Comparison of ENCODE assay signal across 8 cellular contexts in genomic region chr19:24086974-24087595, GRCh38. TPM values are rescaled to one million over a fixed set of nuclear protein-coding genes. Genes with fewer than 3 reads are reported as not detected.
DNase-seq lines count a peak whose midpoint lies in the region; ATAC-seq, FAIRE-seq and TF ChIP-seq lines count a peak whose summit lies in the region.

Gene ZNF254 (plus strand): TSS chr19:24087187. CDS start chr19:24087308, 121 bp downstream.

- H3K79me2 ChIP-seq in HepG2 (ENCODE audit: insufficient read depth, low read length), result no peaks in the 10 kb centered on the region

- no peak for TF ChIP-seq RAD21 in HepG2 (CRISPR knock-in tag; IDR thresholded peaks at IDR 0.05)

- TF ChIP-seq EP300 in HepG2 (IDR thresholded peaks at IDR 0.05; ENCODE audit: low read depth in 2 of 2, low read length in 2 of 2), result no peak
- no peak for TF ChIP-seq EP300 in HepG2 (CRISPR knock-in tag; IDR thresholded peaks at IDR 0.05; ENCODE audit: borderline replicate concordance)

- H3K36me3 ChIP-seq in HepG2 (replicated peaks in 1 of 2; ENCODE audit: control insufficient read depth in 1 of 2, insufficient read depth in 2 of 2, low read length in 2 of 2), result no peaks in the 10 kb centered on the region

- no peaks in the 10 kb centered on the region for H4K20me1 ChIP-seq in HepG2 (ENCODE audit: insufficient read depth, low read length)

- CTCF ChIA-PET in HepG2 (lab: Yijun Ruan, JAX; ENCODE audit: low intra/inter-chr PET ratio, low total read pairs), result no interaction called here

- WGBS in HepG2 (ENCODE audit: low lambda C conversion rate), result 100% methylated on average over 11 of the region's 23 CpGs

- no peaks in the 10 kb centered on the region for H3K27me3 ChIP-seq in HepG2 (ENCODE audit: control insufficient read depth in 1 of 2, insufficient read depth in 2 of 2, low read length in 2 of 2)

- no peak within 1 kb of the TSS for H2AFZ ChIP-seq in HepG2 (ENCODE audit: low read length)

- FAIRE-seq in HepG2 (lab: Jason Lieb, UNC), result no peak

- no peak for TF ChIP-seq POLR2A in HepG2 (IDR thresholded peaks at IDR 0.05; ENCODE audit: insufficient read depth in 1 of 2, low read depth in 2 of 2, low read length in 2 of 2)

- no peak within 1 kb of the TSS for H3K4me3 ChIP-seq in HepG2 (replicated peaks in 1 of 3; ENCODE audit: insufficient read depth in 1 of 3, low read depth in 2 of 3, low read length in 3 of 3)

- intact Hi-C loops in HepG2 (cut with micrococcal nuclease; ENCODE audit: unreplicated experiment), result no loop called here

- H3K9ac ChIP-seq in HepG2 (ENCODE audit: insufficient read depth, low read depth, low read length), result no peak within 1 kb of the TSS

- no peak for TF ChIP-seq CTCF in HepG2 (CRISPR knock-in tag; IDR thresholded peaks at IDR 0.05)

- BruUV-seq in HepG2 (replicated peaks; lab: Mats Ljungman, UMichigan), result no TSS peak

- H3K4me1 ChIP-seq in HepG2 (ENCODE audit: insufficient read depth, low read length), result no peaks in the 10 kb centered on the region

- H3K4me2 ChIP-seq in HepG2 (ENCODE audit: low read depth, low read length), result no peak within 1 kb of the TSS

- ATAC-seq in GM18502 (IDR thresholded peaks at IDR 0.05; ENCODE audit: poor library complexity, unreplicated experiment), result peak; percentile 99
- peak; percentile 100 for ATAC-seq in HG02970 (IDR thresholded peaks at IDR 0.05; ENCODE audit: low FRiP score, unreplicated experiment)
- no peak for ATAC-seq in HepG2

- POLR2A ChIA-PET in HepG2 (lab: Yijun Ruan, JAX), result no interaction called here

- in situ Hi-C loops in HepG2 (cut with HindIII; ENCODE audit: extremely low pct_ligation_motif_present, low pct_unique_long_range_greater_than_20kb), result no loop called here

- DNase-seq in NCI-H226 (peak; percentile 95), dermis microvascular lymphatic vessel endothelial cell (ENCODE audit: low read depth in 2 of 2) (peak; percentile 95 to 98), HepG2 (ENCODE audit: low spot score) (no peak), NCI-H2081 treated with DMSO at 0.1 percent for 48 hours (lab: John Stamatoyannopoulos, UW) (no peak)
- DNase-seq in activated CD4-positive, alpha-beta T cell treated with anti-CD3 and anti-CD28 coated beads, Interleukin-2, amount 50 U/mL, for 4 hours, result peak; percentile 57 to 58
- peak; percentile 67 to 70 for DNase-seq in stimulated activated CD4-positive, alpha-beta T cell treated with anti-CD3 and anti-CD28 coated beads, Interleukin-2, amount 100 ng/mL, for 48 hours

- no peaks in the 10 kb centered on the region for H3K9me3 ChIP-seq in HepG2 (ENCODE audit: low read length)

- H3K27ac ChIP-seq in HepG2 (ENCODE audit: extremely low read length, insufficient read depth, low read length), result no peak within 1 kb of the TSS

TF ChIP-seq in HepG2, 621 proteins besides CTCF, POLR2A, EP300 and RAD21:
- TF ChIP-seq SP140L (CRISPR knock-in tag; IDR thresholded peaks at IDR 0.05; ENCODE audit: borderline replicate concordance) (no peak), HOXD1 (CRISPR knock-in tag; IDR thresholded peaks at IDR 0.05) (no peak), SNAPC4 (CRISPR knock-in tag; IDR thresholded peaks at IDR 0.05) (no peak), JUNB (CRISPR knock-in tag; IDR thresholded peaks at IDR 0.05; ENCODE audit: borderline replicate concordance) (no peak), BORCS8-MEF2B (CRISPR knock-in tag; IDR thresholded peaks at IDR 0.05) (no peak), AGO2 (optimal IDR thresholded peaks at IDR 0.05; ENCODE audit: low read depth, low read length) (peak; percentile 50)

RNA-seq across cellular contexts. Expression of gene ZNF254, which starts in this region (rescaled TPM):
- 10.8 and 15.4 TPM in 2 replicates for total RNA-seq in dermis microvascular lymphatic vessel endothelial cell
- total RNA-seq in HepG2 (2016; rRNA removed; fragmentation: Illumina TruSeq; extraction: Trizol), result 4.6 and 5.6 TPM in 2 replicates
- 2.2 and 2.3 TPM in 2 replicates for total RNA-seq in HepG2 (2016; cell fraction: cytosol; rRNA removed; fragmentation: Illumina TruSeq; extraction: Trizol; ENCODE audit: low read depth)
- 4.0 and 5.4 TPM in 2 replicates for total RNA-seq in HepG2 (2016; cell fraction: insoluble cytoplasmic fraction; rRNA removed; fragmentation: Illumina TruSeq; extraction: Trizol)
- 1.9 and 2.5 TPM in 2 replicates for total RNA-seq in HepG2 (2016; cell fraction: membrane; rRNA removed; fragmentation: Illumina TruSeq; extraction: Trizol)
- total RNA-seq in HepG2 (2016; cell fraction: nucleus; rRNA removed; fragmentation: Illumina TruSeq; extraction: Trizol), result 9.6 and 9.7 TPM in 2 replicates
- polyA plus RNA-seq in HepG2 (2011; rRNA removed), result 2.6 TPM in 2 replicates
- 0.68 and 1.6 TPM in 2 replicates for polyA plus RNA-seq in HepG2 (2011; cell fraction: cytosol; rRNA removed)
- 1.6 and 2.1 TPM in 2 replicates for polyA plus RNA-seq in HepG2 (2011; cell fraction: nucleus; rRNA removed)
- polyA plus RNA-seq in HepG2 (2012), result 3.7 and 4.1 TPM in 2 replicates
- polyA plus RNA-seq in HepG2 (2016; cell fraction: cytosol; fragmentation: Illumina TruSeq; extraction: Trizol; ENCODE audit: low read depth), result 0.17 and 0.38 TPM in 2 replicates
- polyA plus RNA-seq in HepG2 (2016; cell fraction: insoluble cytoplasmic fraction; fragmentation: Illumina TruSeq; extraction: Trizol; ENCODE audit: low read depth), result 6.1 and 6.6 TPM in 2 replicates
- polyA plus RNA-seq in HepG2 (2016; cell fraction: membrane; fragmentation: Illumina TruSeq; extraction: Trizol; ENCODE audit: low read depth), result 0.87 and 0.90 TPM in 2 replicates
- polyA plus RNA-seq in HepG2 (2016; cell fraction: nucleus; fragmentation: Illumina TruSeq; extraction: Trizol; ENCODE audit: insufficient read depth, low read depth), result 7.1 and 7.5 TPM in 2 replicates
- polyA minus RNA-seq in HepG2 (2011; rRNA and poly(A)+ RNA removed; ENCODE audit: low replicate concordance), result 1.0 and 11.6 TPM in 2 replicates
- 2.7 and 3.7 TPM in 2 replicates for polyA minus RNA-seq in HepG2 (2011; cell fraction: cytosol; rRNA and poly(A)+ RNA removed)
- polyA minus RNA-seq in HepG2 (2011; cell fraction: nucleus; rRNA and poly(A)+ RNA removed), result 13.6 and 18.0 TPM in 2 replicates

Comparison
In these comparisons a context has a peak if more than half of its experiments do, and no peak if none do; other contexts are left out.
1. DNase-seq: peak in NCI-H226 (single experiment), activated CD4-positive, alpha-beta T cell treated with anti-CD3 and anti-CD28 coated beads, Interleukin-2, amount 50 U/mL, for 4 hours (2 of 2), dermis microvascular lymphatic vessel endothelial cell (2 of 2) and stimulated activated CD4-positive, alpha-beta T cell treated with anti-CD3 and anti-CD28 coated beads, Interleukin-2, amount 100 ng/mL, for 48 hours (2 of 2); none in HepG2 (single experiment) and NCI-H2081 treated with DMSO at 0.1 percent for 48 hours (single experiment).